In the genomic region with DNA sequence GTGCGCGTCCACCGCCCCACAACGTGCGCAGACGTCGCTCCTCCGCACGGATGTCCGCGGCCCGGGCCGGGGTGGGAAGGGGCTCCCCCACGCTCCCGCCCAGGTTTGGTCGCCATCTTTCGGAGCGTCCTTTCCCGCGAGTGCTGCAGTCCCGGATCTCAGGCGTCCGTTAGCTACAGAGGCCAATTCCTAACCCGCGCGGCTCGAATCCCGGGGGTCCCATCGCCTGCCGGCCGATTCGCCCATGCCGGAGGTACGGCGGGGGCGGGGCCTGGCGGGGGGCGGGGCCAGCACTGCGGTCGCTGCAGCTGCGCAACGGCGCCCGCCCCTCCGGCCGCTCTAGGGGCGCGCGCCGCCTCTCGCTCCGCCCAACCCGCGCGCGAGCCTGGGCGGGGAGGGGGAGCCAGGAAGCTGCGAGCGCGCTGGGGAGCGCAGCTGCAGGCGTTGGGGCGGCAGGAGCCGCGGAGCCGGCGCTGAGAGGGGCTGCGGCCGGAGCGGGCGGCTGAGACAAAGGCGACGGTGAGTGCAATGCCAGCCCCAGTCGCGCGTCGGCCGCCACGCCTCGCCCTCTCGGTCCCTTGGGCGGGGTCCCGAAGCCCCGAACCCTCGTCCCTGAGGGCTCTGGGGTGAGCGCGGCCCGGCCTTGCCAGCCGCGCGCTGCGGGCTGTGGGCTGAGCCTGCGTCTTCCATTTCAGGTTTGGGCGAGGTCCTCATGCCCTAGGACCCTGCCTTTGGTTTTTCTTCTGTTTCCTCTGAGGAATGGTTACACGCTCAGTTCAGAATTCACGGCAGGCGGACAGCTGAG, we compare ENCODE assay signal across 8 cellular contexts. TPM values are rescaled to one million over a fixed set of nuclear protein-coding genes. Genes with fewer than 3 reads are reported as not detected.
DNase-seq lines count a peak whose midpoint lies in the region; ATAC-seq, FAIRE-seq and TF ChIP-seq lines count a peak whose summit lies in the region.

CDC42SE2 (plus strand) TSS at position 406 of the 805 bp plus-strand sequence. CDS start 95,441 bp downstream, outside the sequence.

- H2AFZ ChIP-seq in ACC112 (ENCODE audit: low read length, unreplicated experiment) (peak within 1 kb of the TSS; percentile 96), keratinocyte (ENCODE audit: control insufficient read depth, low read length) (peak within 1 kb of the TSS; percentile 84)

- peak within 1 kb of the TSS; percentile 98 for H3K4me3 ChIP-seq in ACC112 (ENCODE audit: low read depth, low read length)
- peak within 1 kb of the TSS; percentile 86 to 99 (median 99) for H3K4me3 ChIP-seq in keratinocyte (ENCODE audit: control insufficient read depth in 2 of 3, extremely low read depth in 1 of 3, insufficient read depth in 2 of 3, low read depth in 1 of 3, low read length in 3 of 3)

- ATAC-seq in GM18520 (IDR thresholded peaks at IDR 0.05; ENCODE audit: unreplicated experiment) (peak; percentile 83), HG03064 (IDR thresholded peaks at IDR 0.05; ENCODE audit: low read depth, unreplicated experiment) (peak; percentile 87)

- H3K9ac ChIP-seq in keratinocyte (ENCODE audit: control insufficient read depth, extremely low read depth, insufficient read depth, low read length) = peak within 1 kb of the TSS; percentile 92

- H3K4me1 ChIP-seq in ACC112 (ENCODE audit: control insufficient read depth, insufficient read depth, low read length, unreplicated experiment) (peaks cover 15% of the 10 kb centered on the region), keratinocyte (ENCODE audit: control insufficient read depth, extremely low read depth, insufficient read depth, low read length) (peaks cover 20% of the 10 kb centered on the region)

- peak within 1 kb of the TSS; percentile 81 for H3K4me2 ChIP-seq in keratinocyte (ENCODE audit: control insufficient read depth, extremely low read depth, insufficient read depth, low read depth, low read length)

- H3K9me3 ChIP-seq in keratinocyte (ENCODE audit: control insufficient read depth, low read depth, low read length) = no peaks in the 10 kb centered on the region

- no peak for FAIRE-seq in keratinocyte (lab: Jason Lieb, UNC)

- H3K27ac ChIP-seq in ACC112 (ENCODE audit: low read depth, low read length) (peak within 1 kb of the TSS; percentile 52; the same call in 1 of the 2 replicates), keratinocyte (ENCODE audit: control insufficient read depth, insufficient read depth, low read length) (peak within 1 kb of the TSS; percentile 78)

- no peaks in the 10 kb centered on the region for H3K27me3 ChIP-seq in ACC112 (ENCODE audit: insufficient read depth, low read length)
- no peaks in the 10 kb centered on the region for H3K27me3 ChIP-seq in keratinocyte (ENCODE audit: control insufficient read depth, extremely low read depth, insufficient read depth, low read length)

- H3K36me3 ChIP-seq in ACC112 (ENCODE audit: insufficient read depth, low read length) = no peaks in the 10 kb centered on the region
- H3K36me3 ChIP-seq in keratinocyte (ENCODE audit: control insufficient read depth in 2 of 2, extremely low read depth in 1 of 2, insufficient read depth in 2 of 2, low read length in 2 of 2) = no peaks in the 10 kb centered on the region

- dilution Hi-C loops in keratinocyte (cut with MboI; ENCODE audit: extremely low pct_ligation_motif_present, low sequenced_read_pairs) = no loop called here

- DNase-seq in NCI-H2227 (lab: John Stamatoyannopoulos, UW; ENCODE audit: unreplicated experiment) (peak; percentile 91), cerebellar cortex (ENCODE audit: low spot score) (peak; percentile 77), keratinocyte (ENCODE audit: low read depth, low spot score) (no peak)
- DNase-seq in activated CD4-positive, CD25-positive, alpha-beta regulatory T cell treated with anti-CD3 and anti-CD28 coated beads, Interleukin-2, amount 50 U/mL, for 16 hours (ENCODE audit: low read depth, low spot score) = peak; percentile 72
- DNase-seq in stimulated activated CD4-positive, alpha-beta T cell treated with anti-CD3 and anti-CD28 coated beads, Interleukin-15, amount 100 ng/mL, for 1 hour (ENCODE audit: low read depth in 1 of 2, low spot score in 1 of 2) = peak; percentile 74 to 82

- H3K79me2 ChIP-seq in ACC112 (ENCODE audit: control insufficient read depth, insufficient read depth, low read length, unreplicated experiment) (peaks cover 38% of the 10 kb centered on the region), keratinocyte (ENCODE audit: control insufficient read depth, insufficient read depth, low read length) (peaks cover 46% of the 10 kb centered on the region)

- no peaks in the 10 kb centered on the region for H4K20me1 ChIP-seq in keratinocyte (ENCODE audit: control insufficient read depth, extremely low read depth, insufficient read depth, low read length)

- H3K9me1 ChIP-seq in keratinocyte (ENCODE audit: control insufficient read depth, extremely low read depth, insufficient read depth, low read length) = no peaks in the 10 kb centered on the region

- no peak for TF ChIP-seq CTCF in keratinocyte (optimal IDR thresholded peaks at IDR 0.05 in 1 of 3, IDR thresholded peaks at IDR 0.05 in 1 of 3, conservative IDR thresholded peaks at IDR 0.05 in 1 of 3; ENCODE audit: extremely low read depth in 1 of 3, insufficient read depth in 2 of 3, low read length in 3 of 3)

RNA-seq across cellular contexts. Expression of gene CDC42SE2, which starts in this region (rescaled TPM):
- polyA plus RNA-seq in keratinocyte = 18.9 to 32.5 TPM (median 26.6 TPM) in 3 replicates
- 24.6 TPM for polyA plus RNA-seq in keratinocyte (2011; ENCODE audit: low read depth)
- 18.5 and 31.2 TPM in 2 replicates for polyA plus RNA-seq in keratinocyte (2011; cell fraction: cytosol; rRNA removed)
- polyA plus RNA-seq in keratinocyte (2011; cell fraction: nucleus; rRNA removed) = 13.8 and 18.6 TPM in 2 replicates
- polyA plus RNA-seq in keratinocyte (2012; ENCODE audit: low replicate concordance) = 16.2 and 23.0 TPM in 2 replicates
- 8.4 to 38.7 TPM (median 18.1 TPM) in 3 replicates for polyA minus RNA-seq in keratinocyte
- polyA minus RNA-seq in keratinocyte (2011; cell fraction: cytosol; rRNA and poly(A)+ RNA removed) = 29.9 TPM
- 14.4 and 25.3 TPM in 2 replicates for polyA minus RNA-seq in keratinocyte (2011; cell fraction: nucleus; rRNA and poly(A)+ RNA removed)
